Comparison of ENCODE assay signal across 8 cellular contexts in genomic region chr1:150149490-150150453, GRCh38. TPM values are rescaled to one million over a fixed set of nuclear protein-coding genes. Genes with fewer than 3 reads are reported as not detected.
DNase-seq lines count a peak whose midpoint lies in the region; ATAC-seq, FAIRE-seq and TF ChIP-seq lines count a peak whose summit lies in the region.

Gene PLEKHO1 (plus strand): TSS chr1:150149916. CDS start chr1:150150258, 342 bp downstream.

- peaks cover 8% of the 10 kb centered on the region for H3K4me1 ChIP-seq in A549
- H3K4me1 ChIP-seq in HUES6 (ENCODE audit: control insufficient read depth, insufficient read depth, low read length): peaks cover 18% of the 10 kb centered on the region

- WGBS in A549 (ENCODE audit: missing lambda C conversion rate): 0% methylated on average over 11 of the region's 138 CpGs

- no peak for TF ChIP-seq EP300 in A549 (IDR thresholded peaks at IDR 0.05)

- peak within 1 kb of the TSS; percentile 94 for H3K4me3 ChIP-seq in A549
- peak within 1 kb of the TSS; percentile 68 for H3K4me3 ChIP-seq in HUES6 (ENCODE audit: low read depth, low read length)

- H3K9me3 ChIP-seq in A549: no peaks in the 10 kb centered on the region
- no peaks in the 10 kb centered on the region for H3K9me3 ChIP-seq in HUES6 (ENCODE audit: control insufficient read depth, insufficient read depth, low read depth, low read length)

- peak; percentile 17; the same call in 1 of the 2 replicates for TF ChIP-seq POLR2A in A549 (IDR thresholded peaks at IDR 0.05; ENCODE audit: low read length)

- H3K4me2 ChIP-seq in A549: peak within 1 kb of the TSS; percentile 100

- ATAC-seq in A549 (peak; percentile 86 to 88), GM18909 (IDR thresholded peaks at IDR 0.05; ENCODE audit: poor library complexity, unreplicated experiment) (peak; percentile 50)

- peaks cover 9% of the 10 kb centered on the region for H3K27me3 ChIP-seq in HUES6 (ENCODE audit: control insufficient read depth, insufficient read depth, low read length)

- H3K27ac ChIP-seq in A549 (peak within 1 kb of the TSS; percentile 80 to 93), HUES6 (ENCODE audit: low read depth, low read length) (peak within 1 kb of the TSS; percentile 69; the same call in 1 of the 2 replicates), temporal lobe (ENCODE audit: low read depth, low read length) (peak within 1 kb of the TSS; percentile 82)

- DNase-seq in A549 (ENCODE audit: low read depth in 1 of 2, low spot score in 1 of 2) (peak; percentile 60 to 63), SHP77 treated with DMSO at 0.1 percent for 48 hours (lab: John Stamatoyannopoulos, UW) (peak; percentile 28), frontal cortex (ENCODE audit: low spot score in 2 of 2) (peak; percentile 77 to 82), nucleus accumbens (lab: John Stamatoyannopoulos, UW) (peak in 48 of 56 donors; percentile 19 to 85 (median 59))
- peak; percentile 89 for DNase-seq in activated naive CD4-positive, alpha-beta T cell treated with Interleukin-2 at 50 U/mL for 16 hours

- FAIRE-seq in A549 (lab: Jason Lieb, UNC) (no peak), frontal cortex (lab: Jason Lieb, UNC) (no peak)

- POLR2A ChIA-PET in A549 (lab: Yijun Ruan, JAX): interaction anchor here (1.6 kb wide), 1 partner anchor 262 kb away, joined by 5 read pairs; a partner anchor contains a TSS

- TF ChIP-seq CTCF in A549 (IDR thresholded peaks at IDR 0.05): no peak

- CTCF ChIA-PET in A549 (lab: Yijun Ruan, JAX): interaction anchor here (1.0 to 2.4 kb wide), 5 partner anchors 12 to 187 kb away, joined by 3 to 9 read pairs (median 7); no protein-coding TSS in a partner anchor

- no peak for TF ChIP-seq RAD21 in A549 (conservative IDR thresholded peaks at IDR 0.05 in 1 of 2, IDR thresholded peaks at IDR 0.05 in 1 of 2)

- H3K9ac ChIP-seq in HUES6 (ENCODE audit: low read length): peak within 1 kb of the TSS; percentile 78

- peaks cover 21% of the 10 kb centered on the region for H3K36me3 ChIP-seq in HUES6 (ENCODE audit: control insufficient read depth, insufficient read depth, low read length)

TF ChIP-seq in A549, 52 proteins besides CTCF, POLR2A, EP300 and RAD21:
- TF ChIP-seq ZC3H11A (IDR thresholded peaks at IDR 0.05): no peak
- no peak for TF ChIP-seq FOSL2 (IDR thresholded peaks at IDR 0.05)
- TF ChIP-seq FOSL2 (CRISPR knock-in tag; IDR thresholded peaks at IDR 0.05): peak; percentile 59
- TF ChIP-seq BCL3 (IDR thresholded peaks at IDR 0.05): 0 out of 3 replicates have a peak, but pooled peaks have one; percentile 14
- TF ChIP-seq PHF8 (IDR thresholded peaks at IDR 0.05; ENCODE audit: borderline replicate concordance, low read depth): peak; percentile 58; the same call in 1 of the 2 replicates
- TF ChIP-seq JUNB (IDR thresholded peaks at IDR 0.05): no peak
- TF ChIP-seq SMC3 (IDR thresholded peaks at IDR 0.05): no peak
- TF ChIP-seq TFCP2L1 (CRISPR knock-in tag; IDR thresholded peaks at IDR 0.05): no peak
- TF ChIP-seq MAX (IDR thresholded peaks at IDR 0.05): 0 out of 2 replicates have a peak, but pooled peaks have one; percentile 15
- 0 out of 2 replicates have a peak, but pooled peaks have one; percentile 22 for TF ChIP-seq E2F6 (IDR thresholded peaks at IDR 0.05; ENCODE audit: borderline replicate concordance, low read depth)
- no peak for TF ChIP-seq HOXA7 (CRISPR knock-in tag; IDR thresholded peaks at IDR 0.05)
- TF ChIP-seq REST (IDR thresholded peaks at IDR 0.05): no peak
- no peak for TF ChIP-seq EHMT2 (IDR thresholded peaks at IDR 0.05; ENCODE audit: low read depth)
- TF ChIP-seq JUN (IDR thresholded peaks at IDR 0.05): peak in 1 of 2 experiments; percentile 40; a peak in 2 of 5 replicates

RNA-seq across cellular contexts. Expression of gene PLEKHO1, which starts in this region (rescaled TPM):
- polyA plus RNA-seq in A549 (2011; rRNA removed) (2.5 and 2.6 TPM in 2 replicates), A549 (2017; fragmentation: RNase III; extraction: RNeasy Plus Mini Kit Qiagen cat#74134 plus additional on column Dnase treatment) (4.1 to 5.5 TPM (median 4.9 TPM) in 3 replicates)
- polyA plus RNA-seq in A549 (2012; cell fraction: cytosol; rRNA removed): 7.7 and 7.8 TPM in 2 replicates
- polyA plus RNA-seq in A549 (2012; cell fraction: nucleus; rRNA removed): 10.3 and 11.4 TPM in 2 replicates
- 3.4 and 3.9 TPM in 2 replicates for polyA minus RNA-seq in A549 (2011; rRNA and poly(A)+ RNA removed)
- total RNA-seq in frontal cortex (76.6 TPM), temporal lobe (45.2 TPM)

Comparison
In these comparisons a context has a peak if more than half of its experiments do, and no peak if none do; other contexts are left out.
1. Peak in every context shown above with its lines: DNase-seq, ATAC-seq, H3K4me3 ChIP-seq and H3K27ac ChIP-seq.
2. DNase-seq: peak in every context shown above with its lines; median percentile 89 in activated naive CD4-positive, alpha-beta T cell treated with Interleukin-2 at 50 U/mL for 16 hours; 80 in frontal cortex; 62 in A549; 59 in nucleus accumbens; 28 in SHP77 treated with DMSO at 0.1 percent for 48 hours.